Comparison of ENCODE assay signal across 26 cellular contexts in genomic region chr20:34127787-34128186, GRCh38. TPM values are rescaled to one million over a fixed set of nuclear protein-coding genes. Genes with fewer than 3 reads are reported as not detected.
DNase-seq lines count a peak whose midpoint lies in the region; ATAC-seq and TF ChIP-seq lines count a peak whose summit lies in the region.
"Had no signal": no experiment of that assay in that cellular context is flagged by ENCODE, and none has a peak within 500 bp of the region (broad histone marks: within the 10 kb centered on the region; RNA-seq: fewer than 3 reads in every experiment).

No MANE protein-coding gene starts in this region.

- no peak overlapping the region for H3K18ac ChIP-seq in mesendoderm (ENCODE audit: low read length)

- no peak overlapping the region for H3K56ac ChIP-seq in mesendoderm (ENCODE audit: low read length)

- no peak overlapping the region for H4K8ac ChIP-seq in mesendoderm (ENCODE audit: low read depth, low read length)

- no peak overlapping the region for H2BK120ac ChIP-seq in mesendoderm (ENCODE audit: low read depth, low read length)

- no peaks in the 10 kb centered on the region for H3K4me1 ChIP-seq in mesendoderm (ENCODE audit: control insufficient read depth, low read depth, low read length)
- H3K4me1 ChIP-seq in thyroid gland = no peaks in the 10 kb centered on the region

- H3K9ac ChIP-seq in mesendoderm (ENCODE audit: low read length) = no peak overlapping the region
- H3K9ac ChIP-seq: KMS-11 had no signal

- H3K4ac ChIP-seq in mesendoderm (ENCODE audit: low read depth, low read length) = no peak overlapping the region

- no peaks in the 10 kb centered on the region for H3K79me1 ChIP-seq in mesendoderm (ENCODE audit: low read length)

- H3K9me3 ChIP-seq in WERI-Rb-1 (ENCODE audit: severe bottlenecking) (peaks cover 7% of the 10 kb centered on the region), thyroid gland (no peaks in the 10 kb centered on the region)
- H3K9me3 ChIP-seq: BE2C had no signal

- H3K79me2 ChIP-seq in mesendoderm (ENCODE audit: control insufficient read depth, insufficient read depth, low read length) = no peaks in the 10 kb centered on the region

- no peak for ATAC-seq in HG02973 (IDR thresholded peaks at IDR 0.05; ENCODE audit: unreplicated experiment)
- ATAC-seq: Panc1 had no signal

- TF ChIP-seq POLR2A in thyroid gland (IDR thresholded peaks at IDR 0.05) = no peak

- H4K5ac ChIP-seq in mesendoderm (ENCODE audit: low read length) = no peak overlapping the region

- H3K27me3 ChIP-seq in WERI-Rb-1 (ENCODE audit: insufficient read depth, low read depth, severe bottlenecking) (no peaks in the 10 kb centered on the region), mesendoderm (ENCODE audit: insufficient read depth, low read length, poor library complexity) (no peaks in the 10 kb centered on the region), thyroid gland (no peaks in the 10 kb centered on the region)
- H3K27me3 ChIP-seq: BE2C had no signal

- WGBS in mesendoderm (ENCODE audit: extremely low coverage, insufficient coverage, low lambda C conversion rate) = no CpG with 5 or more reads among the region's 11 CpGs
- 88 to 89% methylated on average over 11 of the region's 11 CpGs for WGBS in thyroid gland, 2 donors

- no peak overlapping the region for H2AK5ac ChIP-seq in mesendoderm (ENCODE audit: low read length)

- H3K27ac ChIP-seq in WERI-Rb-1 = peak overlapping the region; percentile 52; the same call in 1 of the 2 replicates
- H3K27ac ChIP-seq in mesendoderm (ENCODE audit: low read depth, low read length) = no peak overlapping the region
- no peak overlapping the region for H3K27ac ChIP-seq in thyroid gland
- H3K27ac ChIP-seq: KMS-11, RWPE1 had no signal

- no peak overlapping the region for H2BK5ac ChIP-seq in mesendoderm (ENCODE audit: low read length)

- H3K4me3 ChIP-seq in WERI-Rb-1 (ENCODE audit: low read depth, low read length) = no peak overlapping the region
- H3K4me3 ChIP-seq in mesendoderm (ENCODE audit: low read length) = no peak overlapping the region
- no peak overlapping the region for H3K4me3 ChIP-seq in thyroid gland (replicated peaks in 1 of 3)

- H3K36me3 ChIP-seq in WERI-Rb-1 = no peaks in the 10 kb centered on the region
- H3K36me3 ChIP-seq in mesendoderm (ENCODE audit: control insufficient read depth, insufficient read depth, low read length) = no peaks in the 10 kb centered on the region
- H3K36me3 ChIP-seq in thyroid gland = no peaks in the 10 kb centered on the region
- H3K36me3 ChIP-seq: BE2C had no signal

- H3K4me2 ChIP-seq in mesendoderm (ENCODE audit: low read length) = no peak overlapping the region
- H3K4me2 ChIP-seq: KMS-11 had no signal

- intact Hi-C loops in thyroid gland (cut with DNase I) = loop anchor here (5.0 kb wide), 1 partner anchor 265 kb away; no protein-coding TSS in a partner anchor

- DNase-seq in ELF-1 (ENCODE audit: low read depth, low spot score) (peak; percentile 42), OCI-M2 (lab: John Stamatoyannopoulos, UW; ENCODE audit: unreplicated experiment) (peak; percentile 56), WERI-Rb-1 (peak; percentile 32), mesendoderm (peak; percentile 27), thyroid gland (no peak), C1 segment of cervical spinal cord (lab: John Stamatoyannopoulos, UW) (no peak), Kasumi-1 (lab: John Stamatoyannopoulos, UW) (no peak)
- DNase-seq: 8988T, ACHN, BE2C, DMS153, GOT3, HCEC 1CT, IMR-90, NCI-H1092, NCI-H1436, NCI-H187, NCI-H2171 treated with DMSO at 0.1 percent for 48 hours, NCI-H345, NCI-H510A treated with DMSO at 0.1 percent for 48 hours, NCI-H774, SHP77 had no signal

- H3K23ac ChIP-seq in mesendoderm (ENCODE audit: low read length) = no peak overlapping the region

- H2BK15ac ChIP-seq in mesendoderm (replicated peaks; ENCODE audit: low read depth) = no peak overlapping the region

- no peak for TF ChIP-seq CTCF in WERI-Rb-1 (IDR thresholded peaks at IDR 0.05; ENCODE audit: low read depth, low read length)
- no peak for TF ChIP-seq CTCF in thyroid gland (IDR thresholded peaks at IDR 0.05)

RNA-seq across cellular contexts. Expression of gene EIF2S2, which starts 15.7 kb away (rescaled TPM):
- 307 TPM for polyA plus RNA-seq in mesendoderm (2013, experiment 1 of 2)
- 307 TPM for polyA plus RNA-seq in mesendoderm (2013, experiment 2 of 2)
- total RNA-seq in thyroid gland = 10 to 100 TPM; 34.1 to 50.5 (median 42.6) TPM

Comparison
In these comparisons a context has a peak if more than half of its experiments do, and no peak if none do; other contexts are left out.
1. DNase-seq: peak in ELF-1 (single experiment), OCI-M2 (single experiment), WERI-Rb-1 (single experiment) and mesendoderm (single experiment); none in thyroid gland (0 of 2), C1 segment of cervical spinal cord (0 of 14) and Kasumi-1 (0 of 2).